Comparison of ENCODE assay signal across 8 cellular contexts in genomic region chr20:25853718-25854381, GRCh38.
DNase-seq lines count a peak whose midpoint lies in the region; ATAC-seq, FAIRE-seq and TF ChIP-seq lines count a peak whose summit lies in the region.
"Not testable (repeated sequence)": the region's sequence is repeated elsewhere in the genome, so short reads cannot be mapped to it uniquely, and the experiment has no call there.

No MANE protein-coding gene starts in this region.

- not testable (repeated sequence) for FAIRE-seq in K562 (lab: Jason Lieb, UNC)

- peak overlapping the region; percentile 26 to 83; a peak in 3 of 4 replicates for H3K9ac ChIP-seq in K562 (ENCODE audit: insufficient read depth in 1 of 2, low read depth in 2 of 2, low read length in 2 of 2)

- DNase-seq in NCI-H226: peak; percentile 74
- peak; percentile 77 for DNase-seq in activated CD4-positive, CD25-positive, alpha-beta regulatory T cell treated with anti-CD3 and anti-CD28 coated beads, Interleukin-2, amount 50 U/mL, for 72 hours
- peak; percentile 48 to 76 (median 52) for DNase-seq in K562 (ENCODE audit: extremely low read depth in 1 of 4, low spot score in 3 of 4)
- peak; percentile 75 for DNase-seq in inferior parietal cortex (ENCODE audit: extremely low spot score)
- DNase-seq in aorta: peak; percentile 95 to 97

- not testable (repeated sequence) for H3K9me3 ChIP-seq in K562 (replicated peaks; ENCODE audit: control insufficient read depth, insufficient read depth, low read depth, low read length); aorta (ENCODE audit: control insufficient read depth, low read length)

- in situ Hi-C loops in K562 (cut with MboI): loop anchor here (25.0 kb wide), 1 partner anchor 208 kb away; no protein-coding TSS in a partner anchor

- WGBS in K562 (ENCODE audit: insufficient coverage, low coverage, missing lambda C conversion rate): under 1% methylated on average over 19 of the region's 55 CpGs
- WGBS in aorta, 2 donors: 4% methylated on average over 55 of the region's 55 CpGs

- not testable (repeated sequence) for H3K9me1 ChIP-seq in K562 (ENCODE audit: control insufficient read depth, insufficient read depth, low read length)

- peak overlapping the region; percentile 90 for H2AFZ ChIP-seq in K562 (ENCODE audit: low read depth, low read length)

- not testable (repeated sequence) for H3K27ac ChIP-seq in K562 (ENCODE audit: extremely low read depth, low read depth, low read length)
- H3K27ac ChIP-seq in skin epidermis (peak overlapping the region in 18 of 21 experiments; percentile 16 to 77 (median 52)), aorta (ENCODE audit: low read depth in 1 of 2, low read length in 2 of 2) (peak overlapping the region in 1 of 2 donors; percentile 58)

- H3K4me2 ChIP-seq in K562 (ENCODE audit: insufficient read depth, low read length): peak overlapping the region; percentile 73

- H3K4me3 ChIP-seq in K562 (peak overlapping the region; percentile 41), skin epidermis (peak overlapping the region; percentile 40 to 67 (median 52)), aorta (ENCODE audit: low read length in 2 of 2) (peak overlapping the region; percentile 21 to 84)

- H4K20me1 ChIP-seq in K562 (replicated peaks; ENCODE audit: control insufficient read depth, insufficient read depth, low read length): not testable (repeated sequence)

- peak; percentile 79 for ATAC-seq in GM18505 (IDR thresholded peaks at IDR 0.05; ENCODE audit: unreplicated experiment)
- ATAC-seq in HG03175 (IDR thresholded peaks at IDR 0.05; ENCODE audit: unreplicated experiment): peak; percentile 78
- ATAC-seq in K562: peak; percentile 85
- ATAC-seq in aorta (ENCODE audit: low FRiP score): peak; percentile 86

- TF ChIP-seq POLR2A in GM18505 (IDR thresholded peaks at IDR 0.05; ENCODE audit: borderline replicate concordance, extremely low read depth, insufficient read depth, insufficient read length); K562 (conservative IDR thresholded peaks at IDR 0.05): not testable (repeated sequence)

- BruUV-seq in K562 (replicated peaks; lab: Mats Ljungman, UMichigan): not testable (repeated sequence)

- not testable (repeated sequence) for TF ChIP-seq EP300 in K562 (IDR thresholded peaks at IDR 0.05; ENCODE audit: low read length)

- TF ChIP-seq RAD21 in K562 (CRISPR knock-in tag; conservative IDR thresholded peaks at IDR 0.05 in 1 of 2, IDR thresholded peaks at IDR 0.05 in 1 of 2): not testable (repeated sequence)

- H3K36me3 ChIP-seq in K562 (ENCODE audit: control insufficient read depth, insufficient read depth, low read length); aorta (ENCODE audit: control insufficient read depth in 1 of 2, insufficient read depth in 2 of 2, low read length in 1 of 2): not testable (repeated sequence)

- peaks cover 0 to 16% of the 10 kb centered on the region in 2 experiments; a peak in 2 of 5 replicates for H3K4me1 ChIP-seq in K562 (replicated peaks in 1 of 2; ENCODE audit: control insufficient read depth in 2 of 2, insufficient read depth in 2 of 2, low read length in 2 of 2)
- not testable (repeated sequence) for H3K4me1 ChIP-seq in aorta (ENCODE audit: control insufficient read depth in 1 of 2, insufficient read depth in 2 of 2, low read length in 2 of 2)

- CTCF ChIA-PET in K562 (lab: Yijun Ruan, JAX; ENCODE audit: low intra/inter-chr PET ratio): interaction anchor here (0.7 kb wide), 1 partner anchor 131 kb away, joined by 3 read pairs; no protein-coding TSS in a partner anchor

- H3K27me3 ChIP-seq in K562 (ENCODE audit: control insufficient read depth in 2 of 2, insufficient read depth in 2 of 2, low read length in 2 of 2); aorta (ENCODE audit: control insufficient read depth in 1 of 2, insufficient read depth in 2 of 2, low read length in 1 of 2): not testable (repeated sequence)

- intact Hi-C loops in K562 (cut with micrococcal nuclease); aorta (cut with DNase I): not testable (repeated sequence)

- TF ChIP-seq CTCF in K562 (IDR thresholded peaks at IDR 0.05 in 2 of 3, conservative IDR thresholded peaks at IDR 0.05 in 1 of 3; ENCODE audit: insufficient read depth in 2 of 3, low read depth in 1 of 3, low read length in 3 of 3): not testable (repeated sequence)

- POLR2A ChIA-PET in K562 (lab: Yijun Ruan, JAX): interaction anchor here (0.6 kb wide), 1 partner anchor 1775 kb away, joined by 3 read pairs; no protein-coding TSS in a partner anchor

- not testable (repeated sequence) for H3K79me2 ChIP-seq in K562 (ENCODE audit: control insufficient read depth, insufficient read depth, low read length)

TF ChIP-seq in K562, 482 proteins besides CTCF, POLR2A, EP300 and RAD21 (continues in another document):
- TF ChIP-seq CTBP1 (IDR thresholded peaks at IDR 0.05; ENCODE audit: borderline replicate concordance) (0 out of 2 replicates have a peak, but pooled peaks have one; percentile 27), MEIS2 (IDR thresholded peaks at IDR 0.05; ENCODE audit: partially characterized antibody) (peak; percentile 74), ZFX (CRISPR knock-in tag; IDR thresholded peaks at IDR 0.05) (peak; percentile 39; the same call in 1 of the 2 replicates), YY1 (IDR thresholded peaks at IDR 0.05; ENCODE audit: borderline replicate concordance in 1 of 3, control insufficient read depth in 1 of 3, extremely low read depth in 1 of 3, insufficient read depth in 3 of 3, insufficient read length in 1 of 3, insufficient replicate concordance in 2 of 3, low read depth in 1 of 3, low read length in 2 of 3) (peak; percentile 38 to 83 (median 72)), RBFOX2 (IDR thresholded peaks at IDR 0.05; ENCODE audit: low read depth, low read length) (peak; percentile 81), ZFP91 (CRISPR knock-in tag; IDR thresholded peaks at IDR 0.05) (peak; percentile 78), L3MBTL2 (IDR thresholded peaks at IDR 0.05) (peak; percentile 55), HNRNPLL (IDR thresholded peaks at IDR 0.05; ENCODE audit: low read depth, low read length, poor library complexity, severe bottlenecking) (peak; percentile 93)
